8 cellular contexts compared by ENCODE assay signal in the genomic region with DNA sequence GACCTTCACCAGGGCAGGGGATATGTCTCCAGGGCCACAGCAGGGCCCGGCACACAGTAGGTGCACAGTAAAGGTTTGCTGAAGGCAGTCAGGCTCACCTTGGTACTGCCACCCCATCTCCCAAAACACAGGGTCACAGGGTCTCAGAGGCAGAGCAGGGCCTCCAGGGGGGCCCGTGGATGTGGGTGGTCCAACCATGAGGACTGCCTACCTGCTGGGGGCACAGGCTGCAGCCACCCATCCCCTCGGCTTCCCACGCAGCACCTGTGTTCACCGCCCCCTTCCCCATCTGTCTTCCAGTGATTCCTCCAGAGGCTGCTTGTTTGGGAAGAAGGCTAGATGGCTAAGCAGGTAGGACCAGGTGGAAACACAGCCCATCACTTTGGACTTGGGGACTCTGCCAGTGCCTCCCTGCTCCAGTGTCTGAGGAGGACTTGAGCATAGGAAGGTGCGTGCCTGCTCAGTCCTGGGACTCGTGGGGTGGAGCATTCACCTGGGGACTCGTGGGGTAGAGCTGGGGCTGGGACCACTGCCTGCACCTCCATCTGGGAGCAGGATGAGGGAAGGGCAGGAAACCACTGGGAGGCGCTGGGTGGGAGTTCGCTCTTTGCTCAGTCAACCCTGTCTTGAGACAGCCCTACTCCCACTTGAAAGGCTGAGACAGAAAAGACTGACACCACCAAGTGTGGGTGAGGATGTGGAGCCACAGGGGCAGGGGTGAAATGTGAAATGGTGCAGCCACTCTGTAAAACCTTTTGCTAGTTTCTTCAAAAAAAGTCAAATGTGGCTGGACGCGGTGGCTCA. TPM values are rescaled to one million over a fixed set of nuclear protein-coding genes. Genes with fewer than 3 reads are reported as not detected.
DNase-seq lines count a peak whose midpoint lies in the region; TF ChIP-seq lines count a peak whose summit lies in the region.

No MANE protein-coding gene starts in this region.

- peak overlapping the region; percentile 53 for H3K27ac ChIP-seq in WERI-Rb-1
- H3K27ac ChIP-seq in thyroid gland: peak overlapping the region; percentile 30 to 97 (median 94)

- 75 to 76% methylated on average over 11 to 12 of the region's 12 CpGs for WGBS in thyroid gland, 2 donors

- H3K4me3 ChIP-seq in WERI-Rb-1 (ENCODE audit: low read depth, low read length) (no peak overlapping the region), kidney epithelial cell (ENCODE audit: low read depth, low read length) (no peak overlapping the region), thyroid gland (replicated peaks in 1 of 3) (no peak overlapping the region)

- TF ChIP-seq POLR2A in thyroid gland (IDR thresholded peaks at IDR 0.05): no peak

- H3K4me1 ChIP-seq in thyroid gland: peaks cover 36 to 65% of the 10 kb centered on the region in 2 donors

- intact Hi-C loops in thyroid gland (cut with DNase I): loop anchor here (10.0 kb wide), 1 partner anchor 130 kb away; no protein-coding TSS in a partner anchor

- H3K9me3 ChIP-seq in WERI-Rb-1 (ENCODE audit: severe bottlenecking): no peaks in the 10 kb centered on the region
- H3K9me3 ChIP-seq in thyroid gland: no peaks in the 10 kb centered on the region

- H3K36me3 Mint-ChIP-seq in activated CD4-positive, alpha-beta T cell treated with anti-CD3 and anti-CD28 coated beads, Interleukin-2, amount 10 ng/mL, durations not matched to agents 7 days and 5 days (ENCODE audit: low read depth): no peaks in the 10 kb centered on the region

- POLR2A ChIA-PET in activated CD4-positive, alpha-beta T cell treated with anti-CD3 and anti-CD28 coated beads, Interleukin-2, amount 10 ng/mL, durations not matched to agents 7 days and 5 days (lab: Charles Lee): no interaction called here

- H3K27me3 ChIP-seq in WERI-Rb-1 (ENCODE audit: insufficient read depth, low read depth, severe bottlenecking) (no peaks in the 10 kb centered on the region), kidney epithelial cell (ENCODE audit: control insufficient read depth, insufficient read depth, low read length) (no peaks in the 10 kb centered on the region), thyroid gland (no peaks in the 10 kb centered on the region)

- H3K36me3 ChIP-seq in WERI-Rb-1: no peaks in the 10 kb centered on the region
- H3K36me3 ChIP-seq in kidney epithelial cell (ENCODE audit: control insufficient read depth, insufficient read depth, low read length): no peaks in the 10 kb centered on the region
- no peaks in the 10 kb centered on the region for H3K36me3 ChIP-seq in thyroid gland

- H3K4me3 Mint-ChIP-seq in activated CD4-positive, alpha-beta T cell treated with anti-CD3 and anti-CD28 coated beads, Interleukin-2, amount 10 ng/mL, durations not matched to agents 7 days and 5 days: no peak overlapping the region

- CTCF ChIA-PET in activated CD4-positive, alpha-beta T cell treated with anti-CD3 and anti-CD28 coated beads, Interleukin-2, amount 10 ng/mL, durations not matched to agents 7 days and 5 days (lab: Charles Lee): interaction anchor here (0.9 kb wide), 1 partner anchor 135 kb away, joined by 3 read pairs; no protein-coding TSS in a partner anchor

- TF ChIP-seq CTCF in WERI-Rb-1 (IDR thresholded peaks at IDR 0.05; ENCODE audit: low read depth, low read length) (peak; percentile 75), kidney epithelial cell (IDR thresholded peaks at IDR 0.05; ENCODE audit: insufficient read depth, low read length, poor library complexity, severe bottlenecking) (peak; percentile 31), thyroid gland (IDR thresholded peaks at IDR 0.05) (no peak)

- peak overlapping the region; percentile 31 for H3K27ac Mint-ChIP-seq in activated CD4-positive, alpha-beta T cell treated with anti-CD3 and anti-CD28 coated beads, Interleukin-2, amount 10 ng/mL, durations not matched to agents 7 days and 5 days

- no peaks in the 10 kb centered on the region for H3K9me3 Mint-ChIP-seq in activated CD4-positive, alpha-beta T cell treated with anti-CD3 and anti-CD28 coated beads, Interleukin-2, amount 10 ng/mL, durations not matched to agents 7 days and 5 days

- peaks cover 17% of the 10 kb centered on the region for H3K27me3 Mint-ChIP-seq in activated CD4-positive, alpha-beta T cell treated with anti-CD3 and anti-CD28 coated beads, Interleukin-2, amount 10 ng/mL, durations not matched to agents 7 days and 5 days

- no peak for DNase-seq in activated CD4-positive, alpha-beta T cell treated with anti-CD3 and anti-CD28 coated beads, Interleukin-2, amount 10 ng/mL, durations not matched to agents 7 days and 5 days
- no peak for DNase-seq in activated CD4-positive, alpha-beta T cell treated with anti-CD3 and anti-CD28 coated beads for 48 hours
- DNase-seq in WERI-Rb-1: peak; percentile 43
- no peak for DNase-seq in kidney epithelial cell (ENCODE audit: low read depth)
- no peak for DNase-seq in thyroid gland
- DNase-seq in retina: no peak
- no peak for DNase-seq in stimulated activated naive CD4-positive, alpha-beta T cell (lab: John Stamatoyannopoulos, UW)
- no peak for DNase-seq in NCI-H1436 (lab: John Stamatoyannopoulos, UW)

- peaks cover 24% of the 10 kb centered on the region for H3K4me1 Mint-ChIP-seq in activated CD4-positive, alpha-beta T cell treated with anti-CD3 and anti-CD28 coated beads, Interleukin-2, amount 10 ng/mL, durations not matched to agents 7 days and 5 days

RNA-seq across cellular contexts. Expression of gene PLXND1, which starts 18.8 kb away (rescaled TPM):
- total RNA-seq in activated CD4-positive, alpha-beta T cell treated with anti-CD3 and anti-CD28 coated beads, Interleukin-2, amount 10 ng/mL, durations not matched to agents 7 days and 5 days: 1 to 10 TPM; 1.2 to 1.4 TPM
- total RNA-seq in kidney epithelial cell: 103 and 114 TPM in 2 replicates
- total RNA-seq in thyroid gland: 10 to 100 TPM; 50.7 to 69.8 (median 60.8) TPM

Comparison
In these comparisons a context has a peak if more than half of its experiments do, and no peak if none do; other contexts are left out.
1. CTCF ChIP-seq: peak in WERI-Rb-1 (single experiment) and kidney epithelial cell (single experiment); none in thyroid gland (0 of 6).
2. RNA of gene PLXND1, which starts 18.8 kb away (total RNA-seq): 103 to 114 TPM in kidney epithelial cell and 50.7 to 69.8 TPM in thyroid gland; 1.2 to 1.4 TPM in activated CD4-positive, alpha-beta T cell treated with anti-CD3 and anti-CD28 coated beads, Interleukin-2, amount 10 ng/mL, durations not matched to agents 7 days and 5 days; every median in the first group is over 10 times any median in the second.